Comparison of ENCODE assay signal across 20 cellular contexts in genomic region chr4:37971202-37971601, GRCh38. TPM values are rescaled to one million over a fixed set of nuclear protein-coding genes. Genes with fewer than 3 reads are reported as not detected.
DNase-seq lines count a peak whose midpoint lies in the region; ATAC-seq and TF ChIP-seq lines count a peak whose summit lies in the region.
"Had no signal": no experiment of that assay in that cellular context is flagged by ENCODE, and none has a peak within 500 bp of the region (broad histone marks: within the 10 kb centered on the region; RNA-seq: fewer than 3 reads in every experiment).

No MANE protein-coding gene starts in this region.

- peaks cover 3% of the 10 kb centered on the region for H3K36me3 Mint-ChIP-seq in activated CD4-positive, alpha-beta memory T cell treated with anti-CD3 and anti-CD28 coated beads, Interleukin-2, amount 10 ng/mL, durations not matched to agents 7 days and 5 days (ENCODE audit: low read depth)

- H3K36me3 ChIP-seq in heart right ventricle = no peaks in the 10 kb centered on the region
- H3K36me3 ChIP-seq in esophagus muscularis mucosa = no peaks in the 10 kb centered on the region
- H3K36me3 ChIP-seq in sigmoid colon = no peaks in the 10 kb centered on the region
- H3K36me3 ChIP-seq in transverse colon = no peaks in the 10 kb centered on the region
- H3K36me3 ChIP-seq in prostate gland = no peaks in the 10 kb centered on the region

- no peak overlapping the region for H3K4me3 Mint-ChIP-seq in activated CD4-positive, alpha-beta memory T cell treated with anti-CD3 and anti-CD28 coated beads, Interleukin-2, amount 10 ng/mL, durations not matched to agents 7 days and 5 days

- H3K9me3 Mint-ChIP-seq in activated CD4-positive, alpha-beta memory T cell treated with anti-CD3 and anti-CD28 coated beads, Interleukin-2, amount 10 ng/mL, durations not matched to agents 7 days and 5 days = no peaks in the 10 kb centered on the region

- no peak overlapping the region for H3K27ac Mint-ChIP-seq in activated CD4-positive, alpha-beta memory T cell treated with anti-CD3 and anti-CD28 coated beads, Interleukin-2, amount 10 ng/mL, durations not matched to agents 7 days and 5 days

- TF ChIP-seq POLR2A in esophagus muscularis mucosa (IDR thresholded peaks at IDR 0.05; ENCODE audit: low read depth) (no peak), sigmoid colon (IDR thresholded peaks at IDR 0.05) (no peak), transverse colon (IDR thresholded peaks at IDR 0.05) (no peak), prostate gland (IDR thresholded peaks at IDR 0.05) (no peak)

- POLR2A ChIA-PET in activated CD4-positive, alpha-beta memory T cell treated with anti-CD3 and anti-CD28 coated beads, Interleukin-2, amount 10 ng/mL, durations not matched to agents 7 days and 5 days (lab: Charles Lee) = no interaction called here

- TF ChIP-seq CTCF in heart right ventricle (IDR thresholded peaks at IDR 0.05) (no peak), esophagus muscularis mucosa (IDR thresholded peaks at IDR 0.05) (no peak), sigmoid colon (IDR thresholded peaks at IDR 0.05) (no peak), transverse colon (IDR thresholded peaks at IDR 0.05) (no peak), prostate gland (IDR thresholded peaks at IDR 0.05) (no peak)

- H3K9me3 ChIP-seq in heart right ventricle (no peaks in the 10 kb centered on the region), esophagus muscularis mucosa (no peaks in the 10 kb centered on the region), sigmoid colon (no peaks in the 10 kb centered on the region), transverse colon (no peaks in the 10 kb centered on the region), prostate gland (no peaks in the 10 kb centered on the region)

- TF ChIP-seq EP300 in esophagus muscularis mucosa (IDR thresholded peaks at IDR 0.05) (no peak), sigmoid colon (IDR thresholded peaks at IDR 0.05) (no peak), transverse colon (IDR thresholded peaks at IDR 0.05; ENCODE audit: low read depth) (no peak)

- no peak overlapping the region for H3K4me3 ChIP-seq in heart right ventricle
- H3K4me3 ChIP-seq in esophagus muscularis mucosa = no peak overlapping the region
- H3K4me3 ChIP-seq in sigmoid colon = no peak overlapping the region
- no peak overlapping the region for H3K4me3 ChIP-seq in transverse colon
- no peak overlapping the region for H3K4me3 ChIP-seq in prostate gland

- H3K27ac ChIP-seq in heart right ventricle = peak overlapping the region in 9 of 10 donors; percentile 56 to 79 (median 68)
- H3K27ac ChIP-seq in esophagus muscularis mucosa (replicated peaks in 1 of 4) = peak overlapping the region; percentile 46 to 64 (median 56)
- H3K27ac ChIP-seq in sigmoid colon = peak overlapping the region; percentile 58 to 77 (median 70)
- peak overlapping the region; percentile 41 to 76 (median 62) for H3K27ac ChIP-seq in transverse colon
- no peak overlapping the region for H3K27ac ChIP-seq in prostate gland

- H3K27me3 ChIP-seq in heart right ventricle (no peaks in the 10 kb centered on the region), esophagus muscularis mucosa (no peaks in the 10 kb centered on the region), sigmoid colon (no peaks in the 10 kb centered on the region), transverse colon (no peaks in the 10 kb centered on the region), prostate gland (replicated peaks; ENCODE audit: insufficient read depth) (no peaks in the 10 kb centered on the region)

- intact Hi-C loops in heart right ventricle (cut with DNase I) (loop anchor here in 8 of 10 donors (5.0 to 10.0 kb wide), 7 partner anchors 61 to 286 kb away; partner anchors contain the start of genes PGM2 (in 2 of the 8), RELL1 (in 2 of the 8) and TBC1D1 (in 2 of the 8)), Right ventricle myocardium inferior (cut with DNase I) (loop anchor here (2.0 to 10.0 kb wide), 3 partner anchors 39 to 286 kb away; partner anchors contain the start of gene RELL1), esophagus muscularis mucosa (cut with DNase I) (loop anchor here (10.0 kb wide), 1 partner anchor 286 kb away; the partner anchor contains the start of gene RELL1), sigmoid colon (cut with DNase I) (loop anchor here (10.0 kb wide), 1 partner anchor 704 kb away; no protein-coding TSS in a partner anchor), transverse colon (cut with DNase I; ENCODE audit: low total_unique reads) (loop anchor here (10.0 kb wide), 1 partner anchor 54 kb away; no protein-coding TSS in a partner anchor), prostate gland (cut with DNase I) (no loop called here)

- CTCF ChIA-PET in activated CD4-positive, alpha-beta memory T cell treated with anti-CD3 and anti-CD28 coated beads, Interleukin-2, amount 10 ng/mL, durations not matched to agents 7 days and 5 days (lab: Charles Lee) = interaction anchor here (1.1 to 1.4 kb wide), 4 partner anchors 10 to 19 kb away, joined by 3 to 4 read pairs (median 3); no protein-coding TSS in a partner anchor

- in situ Hi-C loops in transverse colon (cut with MboI; ENCODE audit: low pct_ligation_motif_present in 1 of 4, low pct_unique_long_range_greater_than_20kb in 1 of 4, low sequenced_read_pairs in 3 of 4) = no loop called here

- WGBS in heart right ventricle, 2 donors = 88 to 95% methylated on average over 4 of the region's 4 CpGs
- WGBS in esophagus muscularis mucosa = 92% methylated on average over 4 of the region's 4 CpGs
- WGBS in sigmoid colon, 2 donors = 87 to 93% methylated on average over 4 of the region's 4 CpGs
- 92 to 94% methylated on average over 3 to 4 of the region's 4 CpGs for WGBS in transverse colon (ENCODE audit: low coverage in 1 of 2), 2 donors
- WGBS in prostate gland = 84% methylated on average over 4 of the region's 4 CpGs

- DNase-seq in heart right ventricle = no peak
- no peak for DNase-seq in Right ventricle myocardium inferior (ENCODE audit: missing footprints)
- DNase-seq in esophagus muscularis mucosa (ENCODE audit: extremely low spot score) = no peak
- no peak for DNase-seq in sigmoid colon
- no peak for DNase-seq in transverse colon
- no peak for DNase-seq in prostate gland (ENCODE audit: low spot score)
- DNase-seq in activated CD4-positive, alpha-beta memory T cell treated with anti-CD3 and anti-CD28 coated beads, Interleukin-2, amount 10 ng/mL, durations not matched to agents 7 days and 5 days = no peak
- DNase-seq: 8988T, NCI-H1417, NCI-H1694 treated with DMSO at 0.1 percent for 48 hours, NCI-H2081 treated with DMSO at 0.1 percent for 48 hours, NCI-H2171 treated with DMSO at 0.1 percent for 48 hours, NCI-H526 had no signal

- no peak for ATAC-seq in heart right ventricle
- ATAC-seq in Right ventricle myocardium inferior = no peak
- no peak for ATAC-seq in GM21367 (IDR thresholded peaks at IDR 0.05; ENCODE audit: unreplicated experiment)

- H3K4me1 ChIP-seq in heart right ventricle (peaks cover 5 to 53% (median 24%) of the 10 kb centered on the region in 9 donors), esophagus muscularis mucosa (peaks cover 25 to 36% (median 35%) of the 10 kb centered on the region in 4 donors), sigmoid colon (peaks cover 0 to 46% (median 31%) of the 10 kb centered on the region in 4 donors), transverse colon (peaks cover 4 to 35% (median 12%) of the 10 kb centered on the region in 4 donors), prostate gland (replicated peaks) (peaks cover 6% of the 10 kb centered on the region)

- H3K27me3 Mint-ChIP-seq in activated CD4-positive, alpha-beta memory T cell treated with anti-CD3 and anti-CD28 coated beads, Interleukin-2, amount 10 ng/mL, durations not matched to agents 7 days and 5 days = no peaks in the 10 kb centered on the region

- peaks cover 2% of the 10 kb centered on the region for H3K4me1 Mint-ChIP-seq in activated CD4-positive, alpha-beta memory T cell treated with anti-CD3 and anti-CD28 coated beads, Interleukin-2, amount 10 ng/mL, durations not matched to agents 7 days and 5 days

RNA-seq across cellular contexts. Expression of gene PTTG2, which starts 11.0 kb away (rescaled TPM):
- 1 to 10 TPM in 1 of 10 donors, under 1 TPM in 7, not detected in 2; 0.55 to 1.0 (median 0.87) TPM for total RNA-seq in heart right ventricle
- polyA plus RNA-seq in heart right ventricle = 1 to 10 TPM; 1.2 to 1.6 TPM
- 0.38 TPM for total RNA-seq in Right ventricle myocardium inferior
- total RNA-seq in esophagus muscularis mucosa = 1 to 10 TPM in 2 of 4 donors, under 1 TPM in 2; 0.71 to 5.8 (median 1.5) TPM
- total RNA-seq in sigmoid colon = 1 to 10 TPM; 2.4 to 7.7 (median 6.3) TPM
- under 1 TPM in 1 of 3 donors, not detected in 2; 0.28 TPM for polyA plus RNA-seq in sigmoid colon
- 1 to 10 TPM in 2 of 4 donors, not detected in 2; 2.6 to 3.8 TPM for total RNA-seq in transverse colon
- total RNA-seq in prostate gland = 1 to 10 TPM in 1 of 2 donors, not detected in 1; 2.6 TPM
- under 1 TPM; 0.86 to 0.90 TPM for total RNA-seq in activated CD4-positive, alpha-beta memory T cell treated with anti-CD3 and anti-CD28 coated beads, Interleukin-2, amount 10 ng/mL, durations not matched to agents 7 days and 5 days
- total RNA-seq: Daoy, H4, IMR-90, M059J, SK-MEL-5 had no signal
- polyA plus RNA-seq: AG04450, IMR-90 had no signal

Comparison
In these comparisons a context has a peak if more than half of its experiments do, and no peak if none do; other contexts are left out.
1. H3K27ac ChIP-seq: peak in heart right ventricle (9 of 10), esophagus muscularis mucosa (4 of 4), sigmoid colon (4 of 4) and transverse colon (4 of 4); none in prostate gland (0 of 2).